1 cellular context compared by ENCODE assay signal in the genomic region with DNA sequence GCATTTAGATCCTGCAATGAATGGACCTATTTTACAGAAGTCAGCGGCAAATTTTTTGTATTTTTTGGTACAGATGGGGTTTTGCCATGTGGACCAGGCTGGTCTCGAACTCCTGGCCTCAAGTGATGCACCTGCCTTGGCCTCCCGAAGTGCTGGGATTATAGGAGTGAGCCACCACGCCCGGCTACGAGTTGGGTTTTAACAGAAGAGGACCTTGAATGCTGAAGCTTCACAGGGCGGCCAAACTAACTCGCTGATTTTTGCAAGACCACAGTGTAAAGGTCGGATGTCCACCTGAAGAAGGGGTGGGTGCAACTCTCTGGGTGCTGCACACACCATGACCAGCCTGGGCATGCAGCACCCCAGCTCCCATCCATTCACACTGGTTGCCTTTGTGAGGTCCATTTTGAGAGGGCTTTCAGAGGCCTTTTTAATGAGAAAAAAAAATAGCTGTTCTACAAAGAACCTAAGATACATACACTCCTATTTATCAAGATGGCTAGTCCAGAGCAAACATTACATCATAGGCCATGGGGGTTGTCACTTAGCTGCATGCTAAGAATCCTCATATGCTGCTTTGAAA.
TF ChIP-seq lines count a peak whose summit lies in the region.

No MANE protein-coding gene starts in this region.

TF ChIP-seq in HepG2, 621 proteins besides CTCF, POLR2A, EP300 and RAD21 (continued from another document and continues in another):
- TF ChIP-seq, protein P1, sequence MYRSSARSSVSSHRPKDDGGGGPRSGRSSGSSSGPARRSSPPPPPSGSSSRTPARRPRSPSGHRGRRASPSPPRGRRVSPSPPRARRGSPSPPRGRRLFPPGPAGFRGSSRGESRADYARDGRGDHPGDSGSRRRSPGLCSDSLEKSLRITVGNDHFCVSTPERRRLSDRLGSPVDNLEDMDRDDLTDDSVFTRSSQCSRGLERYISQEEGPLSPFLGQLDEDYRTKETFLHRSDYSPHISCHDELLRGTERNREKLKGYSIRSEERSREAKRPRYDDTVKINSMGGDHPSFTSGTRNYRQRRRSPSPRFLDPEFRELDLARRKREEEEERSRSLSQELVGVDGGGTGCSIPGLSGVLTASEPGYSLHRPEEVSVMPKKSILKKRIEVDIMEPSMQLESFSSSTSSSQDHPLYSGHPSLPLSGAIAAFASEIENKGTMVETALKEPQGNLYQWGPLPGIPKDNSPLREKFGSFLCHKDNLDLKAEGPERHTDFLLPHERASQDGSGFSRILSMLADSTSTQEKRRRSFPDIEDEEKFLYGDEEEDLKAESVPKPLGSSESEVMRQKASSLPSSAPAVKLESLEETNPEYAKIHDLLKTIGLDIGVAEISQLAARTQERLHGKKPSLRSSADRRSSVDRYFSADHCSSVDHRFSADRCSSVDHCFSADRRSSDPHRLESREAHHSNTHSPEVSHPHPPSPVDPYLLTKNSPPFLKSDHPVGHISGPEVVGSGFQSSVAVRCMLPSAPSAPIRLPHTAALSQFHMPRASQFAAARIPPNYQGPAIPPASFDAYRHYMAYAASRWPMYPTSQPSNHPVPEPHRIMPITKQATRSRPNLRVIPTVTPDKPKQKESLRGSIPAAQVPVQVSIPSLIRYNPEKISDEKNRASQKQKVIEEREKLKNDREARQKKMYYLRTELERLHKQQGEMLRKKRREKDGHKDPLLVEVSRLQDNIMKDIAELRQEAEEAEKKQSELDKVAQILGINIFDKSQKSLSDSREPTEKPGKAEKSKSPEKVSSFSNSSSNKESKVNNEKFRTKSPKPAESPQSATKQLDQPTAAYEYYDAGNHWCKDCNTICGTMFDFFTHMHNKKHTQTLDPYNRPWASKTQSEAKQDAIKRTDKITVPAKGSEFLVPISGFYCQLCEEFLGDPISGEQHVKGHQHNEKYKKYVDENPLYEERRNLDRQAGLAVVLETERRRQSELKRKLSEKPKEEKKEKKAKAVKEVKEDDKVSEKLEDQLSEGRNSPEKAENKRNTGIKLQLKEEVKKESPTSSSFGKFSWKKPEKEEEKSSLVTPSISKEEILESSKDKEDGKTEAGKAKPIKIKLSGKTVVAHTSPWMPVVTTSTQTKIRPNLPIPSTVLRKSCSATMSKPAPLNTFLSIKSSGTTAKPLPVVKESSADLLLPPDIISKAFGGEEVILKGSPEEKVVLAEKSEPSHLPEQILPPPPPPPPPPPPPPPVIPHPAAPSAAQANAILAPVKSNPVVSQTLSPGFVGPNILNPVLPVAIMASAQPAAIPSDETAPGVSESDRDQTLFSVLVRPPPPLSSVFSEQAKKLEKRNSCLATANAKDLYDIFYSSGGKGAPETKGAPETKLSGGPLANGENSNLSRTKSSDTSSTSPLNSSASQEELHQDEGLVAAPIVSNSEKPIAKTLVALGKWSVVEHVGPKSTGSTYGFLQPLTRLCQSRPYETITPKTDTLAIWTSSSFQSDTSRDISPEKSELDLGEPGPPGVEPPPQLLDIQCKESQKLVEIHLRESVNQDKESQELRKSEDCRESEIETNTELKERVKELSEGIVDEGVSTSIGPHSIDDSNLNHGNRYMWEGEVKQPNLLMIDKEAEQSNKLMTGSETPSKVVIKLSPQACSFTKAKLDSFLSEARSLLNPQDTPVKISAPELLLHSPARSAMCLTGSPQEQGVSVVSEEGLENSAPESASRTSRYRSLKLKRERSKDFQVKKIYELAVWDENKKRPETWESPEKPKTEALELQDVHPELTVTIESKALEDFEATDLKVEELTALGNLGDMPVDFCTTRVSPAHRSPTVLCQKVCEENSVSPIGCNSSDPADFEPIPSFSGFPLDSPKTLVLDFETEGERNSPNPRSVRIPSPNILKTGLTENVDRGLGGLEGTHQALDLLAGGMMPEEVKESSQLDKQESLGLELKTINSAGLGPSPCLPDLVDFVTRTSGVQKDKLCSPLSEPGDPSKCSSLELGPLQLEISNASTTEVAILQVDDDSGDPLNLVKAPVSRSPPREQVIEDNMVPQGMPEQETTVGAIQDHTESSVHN (CRISPR knock-in tag; IDR thresholded peaks at IDR 0.05): no peak
- TF ChIP-seq, protein P2, sequence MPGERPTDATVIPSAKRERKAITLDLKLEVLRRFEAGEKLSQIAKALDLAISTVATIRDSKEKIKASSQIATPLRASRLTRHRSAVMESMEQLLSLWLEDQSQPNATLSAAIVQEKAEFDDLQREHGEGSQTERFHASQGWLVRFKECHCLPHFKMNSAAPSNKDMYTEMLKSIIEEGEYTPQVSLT (CRISPR knock-in tag; IDR thresholded peaks at IDR 0.05; ENCODE audit: borderline replicate concordance, low read depth): no peak
- TF ChIP-seq ZNF7 (CRISPR knock-in tag; IDR thresholded peaks at IDR 0.05) (no peak), ZSCAN29 (CRISPR knock-in tag; conservative IDR thresholded peaks at IDR 0.05) (0 out of 2 replicates have a peak, but pooled peaks have one; percentile 31), TMF1 (CRISPR knock-in tag; IDR thresholded peaks at IDR 0.05; ENCODE audit: low read depth) (no peak), ETV5 (CRISPR knock-in tag; IDR thresholded peaks at IDR 0.05; ENCODE audit: borderline replicate concordance) (0 out of 2 replicates have a peak, but pooled peaks have one; percentile 12), ZBTB42 (CRISPR knock-in tag; IDR thresholded peaks at IDR 0.05) (no peak), ZNF337 (CRISPR knock-in tag; IDR thresholded peaks at IDR 0.05; ENCODE audit: borderline replicate concordance, low read depth) (no peak), NFRKB (IDR thresholded peaks at IDR 0.05) (no peak), NPAS2 (CRISPR knock-in tag; IDR thresholded peaks at IDR 0.05; ENCODE audit: borderline replicate concordance) (no peak), ATAD3A (CRISPR knock-in tag; IDR thresholded peaks at IDR 0.05) (no peak), ZFP82 (CRISPR knock-in tag; IDR thresholded peaks at IDR 0.05; ENCODE audit: borderline replicate concordance) (no peak), MIER3 (CRISPR knock-in tag; IDR thresholded peaks at IDR 0.05; ENCODE audit: borderline replicate concordance) (no peak), ZKSCAN1 (IDR thresholded peaks at IDR 0.05; ENCODE audit: low read length) (peak; percentile 35; the same call in 1 of the 2 replicates), ZNF446 (CRISPR knock-in tag; IDR thresholded peaks at IDR 0.05) (no peak), ZNF569 (CRISPR knock-in tag; IDR thresholded peaks at IDR 0.05; ENCODE audit: borderline replicate concordance) (no peak), NRL (CRISPR knock-in tag; IDR thresholded peaks at IDR 0.05; ENCODE audit: borderline replicate concordance) (no peak), ZNF3 (CRISPR knock-in tag; IDR thresholded peaks at IDR 0.05) (no peak), ZNF816 (CRISPR knock-in tag; IDR thresholded peaks at IDR 0.05; ENCODE audit: borderline replicate concordance) (no peak), SAP130 (CRISPR knock-in tag; IDR thresholded peaks at IDR 0.05; ENCODE audit: low read depth) (peak; percentile 60), EED (CRISPR knock-in tag; IDR thresholded peaks at IDR 0.05) (no peak), ISL2 (CRISPR knock-in tag; IDR thresholded peaks at IDR 0.05) (peak; percentile 48; the same call in 1 of the 2 replicates), ZNF850 (CRISPR knock-in tag; conservative IDR thresholded peaks at IDR 0.05) (no peak), ZNF230 (CRISPR knock-in tag; IDR thresholded peaks at IDR 0.05) (0 out of 2 replicates have a peak, but pooled peaks have one; percentile 38), NR2F6 (IDR thresholded peaks at IDR 0.05) (peak; percentile 43; the same call in 1 of the 2 replicates), NR2F6 (CRISPR knock-in tag; IDR thresholded peaks at IDR 0.05) (no peak; the same call in 1 of the 2 replicates), XBP1 (CRISPR knock-in tag; IDR thresholded peaks at IDR 0.05) (no peak), NFATC3 (CRISPR knock-in tag; IDR thresholded peaks at IDR 0.05) (no peak), ZNF777 (CRISPR knock-in tag; IDR thresholded peaks at IDR 0.05) (0 out of 2 replicates have a peak, but pooled peaks have one; percentile 32), POGZ (CRISPR knock-in tag; IDR thresholded peaks at IDR 0.05) (peak; percentile 79), ZNF709 (CRISPR knock-in tag; IDR thresholded peaks at IDR 0.05) (no peak), RFX1 (IDR thresholded peaks at IDR 0.05) (no peak)
- TF ChIP-seq, protein P3, sequence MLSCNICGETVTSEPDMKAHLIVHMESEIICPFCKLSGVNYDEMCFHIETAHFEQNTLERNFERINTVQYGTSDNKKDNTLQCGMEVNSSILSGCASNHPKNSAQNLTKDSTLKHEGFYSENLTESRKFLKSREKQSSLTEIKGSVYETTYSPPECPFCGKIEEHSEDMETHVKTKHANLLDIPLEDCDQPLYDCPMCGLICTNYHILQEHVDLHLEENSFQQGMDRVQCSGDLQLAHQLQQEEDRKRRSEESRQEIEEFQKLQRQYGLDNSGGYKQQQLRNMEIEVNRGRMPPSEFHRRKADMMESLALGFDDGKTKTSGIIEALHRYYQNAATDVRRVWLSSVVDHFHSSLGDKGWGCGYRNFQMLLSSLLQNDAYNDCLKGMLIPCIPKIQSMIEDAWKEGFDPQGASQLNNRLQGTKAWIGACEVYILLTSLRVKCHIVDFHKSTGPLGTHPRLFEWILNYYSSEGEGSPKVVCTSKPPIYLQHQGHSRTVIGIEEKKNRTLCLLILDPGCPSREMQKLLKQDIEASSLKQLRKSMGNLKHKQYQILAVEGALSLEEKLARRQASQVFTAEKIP (CRISPR knock-in tag; IDR thresholded peaks at IDR 0.05; ENCODE audit: borderline replicate concordance): no peak
- TF ChIP-seq, protein P4, sequence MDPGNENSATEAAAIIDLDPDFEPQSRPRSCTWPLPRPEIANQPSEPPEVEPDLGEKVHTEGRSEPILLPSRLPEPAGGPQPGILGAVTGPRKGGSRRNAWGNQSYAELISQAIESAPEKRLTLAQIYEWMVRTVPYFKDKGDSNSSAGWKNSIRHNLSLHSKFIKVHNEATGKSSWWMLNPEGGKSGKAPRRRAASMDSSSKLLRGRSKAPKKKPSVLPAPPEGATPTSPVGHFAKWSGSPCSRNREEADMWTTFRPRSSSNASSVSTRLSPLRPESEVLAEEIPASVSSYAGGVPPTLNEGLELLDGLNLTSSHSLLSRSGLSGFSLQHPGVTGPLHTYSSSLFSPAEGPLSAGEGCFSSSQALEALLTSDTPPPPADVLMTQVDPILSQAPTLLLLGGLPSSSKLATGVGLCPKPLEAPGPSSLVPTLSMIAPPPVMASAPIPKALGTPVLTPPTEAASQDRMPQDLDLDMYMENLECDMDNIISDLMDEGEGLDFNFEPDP (CRISPR knock-in tag; conservative IDR thresholded peaks at IDR 0.05): no peak
- TF ChIP-seq, protein P5, sequence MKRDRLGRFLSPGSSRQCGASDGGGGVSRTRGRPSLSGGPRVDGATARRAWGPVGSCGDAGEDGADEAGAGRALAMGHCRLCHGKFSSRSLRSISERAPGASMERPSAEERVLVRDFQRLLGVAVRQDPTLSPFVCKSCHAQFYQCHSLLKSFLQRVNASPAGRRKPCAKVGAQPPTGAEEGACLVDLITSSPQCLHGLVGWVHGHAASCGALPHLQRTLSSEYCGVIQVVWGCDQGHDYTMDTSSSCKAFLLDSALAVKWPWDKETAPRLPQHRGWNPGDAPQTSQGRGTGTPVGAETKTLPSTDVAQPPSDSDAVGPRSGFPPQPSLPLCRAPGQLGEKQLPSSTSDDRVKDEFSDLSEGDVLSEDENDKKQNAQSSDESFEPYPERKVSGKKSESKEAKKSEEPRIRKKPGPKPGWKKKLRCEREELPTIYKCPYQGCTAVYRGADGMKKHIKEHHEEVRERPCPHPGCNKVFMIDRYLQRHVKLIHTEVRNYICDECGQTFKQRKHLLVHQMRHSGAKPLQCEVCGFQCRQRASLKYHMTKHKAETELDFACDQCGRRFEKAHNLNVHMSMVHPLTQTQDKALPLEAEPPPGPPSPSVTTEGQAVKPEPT (CRISPR knock-in tag; IDR thresholded peaks at IDR 0.05; ENCODE audit: low read depth): 0 out of 2 replicates have a peak, but pooled peaks have one; percentile 43
- TF ChIP-seq, protein P6, sequence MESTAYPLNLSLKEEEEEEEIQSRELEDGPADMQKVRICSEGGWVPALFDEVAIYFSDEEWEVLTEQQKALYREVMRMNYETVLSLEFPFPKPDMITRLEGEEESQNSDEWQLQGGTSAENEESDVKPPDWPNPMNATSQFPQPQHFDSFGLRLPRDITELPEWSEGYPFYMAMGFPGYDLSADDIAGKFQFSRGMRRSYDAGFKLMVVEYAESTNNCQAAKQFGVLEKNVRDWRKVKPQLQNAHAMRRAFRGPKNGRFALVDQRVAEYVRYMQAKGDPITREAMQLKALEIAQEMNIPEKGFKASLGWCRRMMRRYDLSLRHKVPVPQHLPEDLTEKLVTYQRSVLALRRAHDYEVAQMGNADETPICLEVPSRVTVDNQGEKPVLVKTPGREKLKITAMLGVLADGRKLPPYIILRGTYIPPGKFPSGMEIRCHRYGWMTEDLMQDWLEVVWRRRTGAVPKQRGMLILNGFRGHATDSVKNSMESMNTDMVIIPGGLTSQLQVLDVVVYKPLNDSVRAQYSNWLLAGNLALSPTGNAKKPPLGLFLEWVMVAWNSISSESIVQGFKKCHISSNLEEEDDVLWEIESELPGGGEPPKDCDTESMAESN (CRISPR knock-in tag; conservative IDR thresholded peaks at IDR 0.05): no peak
- TF ChIP-seq, protein P7, sequence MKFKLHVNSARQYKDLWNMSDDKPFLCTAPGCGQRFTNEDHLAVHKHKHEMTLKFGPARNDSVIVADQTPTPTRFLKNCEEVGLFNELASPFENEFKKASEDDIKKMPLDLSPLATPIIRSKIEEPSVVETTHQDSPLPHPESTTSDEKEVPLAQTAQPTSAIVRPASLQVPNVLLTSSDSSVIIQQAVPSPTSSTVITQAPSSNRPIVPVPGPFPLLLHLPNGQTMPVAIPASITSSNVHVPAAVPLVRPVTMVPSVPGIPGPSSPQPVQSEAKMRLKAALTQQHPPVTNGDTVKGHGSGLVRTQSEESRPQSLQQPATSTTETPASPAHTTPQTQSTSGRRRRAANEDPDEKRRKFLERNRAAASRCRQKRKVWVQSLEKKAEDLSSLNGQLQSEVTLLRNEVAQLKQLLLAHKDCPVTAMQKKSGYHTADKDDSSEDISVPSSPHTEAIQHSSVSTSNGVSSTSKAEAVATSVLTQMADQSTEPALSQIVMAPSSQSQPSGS (CRISPR knock-in tag; IDR thresholded peaks at IDR 0.05): peak; percentile 81
- TF ChIP-seq, protein P8, sequence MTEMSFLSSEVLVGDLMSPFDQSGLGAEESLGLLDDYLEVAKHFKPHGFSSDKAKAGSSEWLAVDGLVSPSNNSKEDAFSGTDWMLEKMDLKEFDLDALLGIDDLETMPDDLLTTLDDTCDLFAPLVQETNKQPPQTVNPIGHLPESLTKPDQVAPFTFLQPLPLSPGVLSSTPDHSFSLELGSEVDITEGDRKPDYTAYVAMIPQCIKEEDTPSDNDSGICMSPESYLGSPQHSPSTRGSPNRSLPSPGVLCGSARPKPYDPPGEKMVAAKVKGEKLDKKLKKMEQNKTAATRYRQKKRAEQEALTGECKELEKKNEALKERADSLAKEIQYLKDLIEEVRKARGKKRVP (CRISPR knock-in tag; IDR thresholded peaks at IDR 0.05): peak in 1 of 2 experiments; percentile 66; a peak in 2 of 4 replicates
